In the genomic region with DNA sequence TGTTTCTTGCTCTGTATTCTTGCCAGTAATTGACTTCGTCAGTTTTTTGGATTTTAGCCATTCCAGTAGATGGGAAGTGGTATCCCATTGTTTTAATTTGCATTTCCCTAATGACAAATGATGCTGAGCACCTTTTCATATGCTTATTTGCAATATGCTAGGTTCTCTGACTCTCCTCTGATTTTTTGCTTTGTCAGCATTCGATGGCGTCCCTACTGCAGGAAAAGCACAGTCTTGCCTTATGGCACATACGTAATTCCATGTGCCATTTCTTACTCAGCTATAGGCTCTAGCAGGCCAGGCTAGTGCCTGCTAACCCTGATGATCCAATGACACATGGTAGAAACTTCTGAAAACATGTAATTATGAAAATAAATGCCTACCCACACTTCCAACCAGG, we compare ENCODE assay signal across 26 cellular contexts.
"Had no signal": no experiment of that assay in that cellular context is flagged by ENCODE, and none has a peak within 500 bp of the region (broad histone marks: within the 10 kb centered on the region; RNA-seq: fewer than 3 reads in every experiment).

No MANE protein-coding gene starts in this region.

- H3K4me3 Mint-ChIP-seq: activated CD4-positive, alpha-beta memory T cell treated with anti-CD3 and anti-CD28 coated beads, Interleukin-2, amount 10 ng/mL, durations not matched to agents 7 days and 5 days; activated CD4-positive, alpha-beta T cell treated with anti-CD3 and anti-CD28 coated beads for 36 hours; activated naive CD4-positive, alpha-beta T cell treated with anti-CD3 and anti-CD28 coated beads, Interleukin-2, amount 50 U/mL, for 24 hours had no signal

- H3K9ac ChIP-seq: SK-N-SH had no signal

- H3K9me3 ChIP-seq: MG63, SJCRH30, SK-N-SH had no signal

- DNase-seq: activated CD4-positive, alpha-beta memory T cell treated with anti-CD3 and anti-CD28 coated beads, Interleukin-2, amount 10 ng/mL, durations not matched to agents 7 days and 5 days; activated CD4-positive, alpha-beta T cell treated with anti-CD3 and anti-CD28 coated beads for 36 hours; activated CD4-positive, alpha-beta T cell treated with anti-CD3 and anti-CD28 coated beads, Interleukin-2, amount 50 U/mL, for 1 hour; activated T-cell treated with anti-CD3 and anti-CD28 coated beads for 4 hours; aorta; central memory CD4-positive, alpha-beta T cell; MG63; MV-4-11; NCI-H1092 treated with DMSO at 0.1 percent for 48 hours; NCI-H1417 treated with DMSO at 0.1 percent for 48 hours; NCI-H1694; NCI-H2029; NCI-H345; NCI-H510A; NCI-H526 treated with DMSO at 0.1 percent for 48 hours; NK-92 treated with Interleukin-12 subunit alpha and Interleukin-12 subunit beta, amount 100 ng/mL, for 24 hours; OCI-M1; RPMI8226; SJCRH30; SK-N-SH; T-helper 1 cell had no signal

- H3K9me2 ChIP-seq: SK-N-SH had no signal

- ATAC-seq: activated CD4-positive, alpha-beta T cell treated with anti-CD3 and anti-CD28 coated beads for 36 hours; Panc1; Right ventricle myocardium inferior had no signal

- H3K4me1 Mint-ChIP-seq: activated CD4-positive, alpha-beta memory T cell treated with anti-CD3 and anti-CD28 coated beads, Interleukin-2, amount 10 ng/mL, durations not matched to agents 7 days and 5 days; activated naive CD4-positive, alpha-beta T cell treated with anti-CD3 and anti-CD28 coated beads, Interleukin-2, amount 50 U/mL, for 24 hours had no signal

- H3K9me3 Mint-ChIP-seq: activated CD4-positive, alpha-beta memory T cell treated with anti-CD3 and anti-CD28 coated beads, Interleukin-2, amount 10 ng/mL, durations not matched to agents 7 days and 5 days had no signal

- H3K36me3 ChIP-seq: breast epithelium, MG63, SJCRH30 had no signal

- H3K27ac Mint-ChIP-seq: activated CD4-positive, alpha-beta memory T cell treated with anti-CD3 and anti-CD28 coated beads, Interleukin-2, amount 10 ng/mL, durations not matched to agents 7 days and 5 days; activated CD4-positive, alpha-beta T cell treated with anti-CD3 and anti-CD28 coated beads for 36 hours; activated naive CD4-positive, alpha-beta T cell treated with anti-CD3 and anti-CD28 coated beads, Interleukin-2, amount 50 U/mL, for 24 hours had no signal

- H3K4me1 ChIP-seq: breast epithelium, SJCRH30 had no signal

- H3K27ac ChIP-seq: breast epithelium, SJCRH30, VCaP had no signal

- H3K27me3 Mint-ChIP-seq: activated CD4-positive, alpha-beta memory T cell treated with anti-CD3 and anti-CD28 coated beads, Interleukin-2, amount 10 ng/mL, durations not matched to agents 7 days and 5 days had no signal

- H3K27me3 ChIP-seq: breast epithelium, MG63, SJCRH30 had no signal

- H3K4me2 ChIP-seq: SK-N-SH had no signal

- H3K36me3 Mint-ChIP-seq: activated naive CD4-positive, alpha-beta T cell treated with anti-CD3 and anti-CD28 coated beads, Interleukin-2, amount 50 U/mL, for 24 hours had no signal

- H3K4me3 ChIP-seq: breast epithelium, MG63, SJCRH30 had no signal
